8 cellular contexts compared by ENCODE assay signal in the genomic region with DNA sequence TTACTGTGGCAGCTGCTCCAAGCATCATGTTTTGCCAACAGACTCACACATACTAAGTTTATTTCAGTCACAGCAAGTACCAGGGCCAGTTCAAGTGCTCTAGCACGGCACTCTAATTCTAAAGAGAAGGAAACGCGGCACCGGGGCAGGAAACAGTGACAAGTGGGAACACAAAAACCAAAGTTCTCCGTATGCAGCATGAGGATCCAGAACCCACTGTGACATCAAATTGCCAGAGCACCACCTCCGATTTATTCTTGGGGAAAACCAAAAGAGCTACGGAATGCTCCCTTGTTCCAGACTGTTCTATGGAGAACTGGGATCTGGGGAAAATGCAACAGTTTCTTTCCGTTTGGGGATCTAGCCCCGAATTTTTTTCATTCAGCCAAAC. TPM values are rescaled to one million over a fixed set of nuclear protein-coding genes. Genes with fewer than 3 reads are reported as not detected.
A peak's percentile ranks its signal among the peaks of the same experiment; 100 is the strongest.
DNase-seq lines count a peak whose midpoint lies in the region; ATAC-seq, FAIRE-seq and TF ChIP-seq lines count a peak whose summit lies in the region.

No MANE protein-coding gene starts in this region.

- H3K79me2 ChIP-seq in trophoblast cell (ENCODE audit: control insufficient read depth, insufficient read depth, low read length, poor library complexity): peaks cover 2% of the 10 kb centered on the region

- peak; percentile 35 to 54 for ATAC-seq in A549
- ATAC-seq in GM18907 (IDR thresholded peaks at IDR 0.05; ENCODE audit: unreplicated experiment): peak; percentile 23
- ATAC-seq in HG03103 (IDR thresholded peaks at IDR 0.05; ENCODE audit: low read depth, unreplicated experiment): peak; percentile 1

- DNase-seq in A549 (ENCODE audit: low read depth in 1 of 2, low spot score in 1 of 2) (no peak), fibroblast of the aortic adventitia (ENCODE audit: low read depth) (no peak), trophoblast cell (peak in 1 of 2 donors; percentile 26), posterior vena cava (ENCODE audit: low spot score) (no peak), small intestine (no peak)

- H3K14ac ChIP-seq in trophoblast cell (ENCODE audit: low read length): no peak overlapping the region

- no peak overlapping the region for H2BK5ac ChIP-seq in trophoblast cell (ENCODE audit: low read depth, low read length, poor library complexity)

- H3K4me2 ChIP-seq in A549 (peak overlapping the region; percentile 92), trophoblast cell (ENCODE audit: low read length) (peak overlapping the region; percentile 57)

- H3K27me3 ChIP-seq in trophoblast cell (ENCODE audit: insufficient read depth, low read length) (no peaks in the 10 kb centered on the region), small intestine (ENCODE audit: control insufficient read depth in 2 of 2, insufficient read depth in 2 of 2, low read length in 2 of 2) (no peaks in the 10 kb centered on the region)

- peak overlapping the region; percentile 6 for H4K8ac ChIP-seq in trophoblast cell (ENCODE audit: low read depth, low read length)

- TF ChIP-seq POLR2A in A549 (IDR thresholded peaks at IDR 0.05; ENCODE audit: low read length): no peak

- 6% methylated on average over 9 of the region's 9 CpGs for WGBS in A549 (ENCODE audit: missing lambda C conversion rate)
- WGBS in trophoblast cell (ENCODE audit: extremely low coverage, insufficient coverage, insufficient read length): no CpG with 5 or more reads among the region's 9 CpGs
- WGBS in small intestine, 3 donors: 1 to 3% (median 1%) methylated on average over 9 of the region's 9 CpGs

- no peak overlapping the region for H2BK120ac ChIP-seq in trophoblast cell (ENCODE audit: insufficient read depth, low read length, poor library complexity)

- H3K9me3 ChIP-seq in A549 (no peaks in the 10 kb centered on the region), trophoblast cell (ENCODE audit: insufficient read depth, low read depth, low read length) (no peaks in the 10 kb centered on the region), small intestine (ENCODE audit: control insufficient read depth, low read depth) (no peaks in the 10 kb centered on the region)

- no peak overlapping the region for H3K4ac ChIP-seq in trophoblast cell (ENCODE audit: low read depth, low read length)

- H3K18ac ChIP-seq in trophoblast cell (ENCODE audit: low read length): no peak overlapping the region

- H3K9ac ChIP-seq in trophoblast cell (ENCODE audit: low read length): no peak overlapping the region

- H3K4me3 ChIP-seq in A549 (peak overlapping the region; percentile 63), fibroblast of the aortic adventitia (ENCODE audit: low read depth, low read length) (peak overlapping the region; percentile 72), trophoblast cell (ENCODE audit: low read depth, low read length) (no peak overlapping the region), small intestine (ENCODE audit: low read depth in 1 of 2, low read length in 2 of 2) (no peak overlapping the region)

- no peak for TF ChIP-seq EP300 in A549 (IDR thresholded peaks at IDR 0.05)

- TF ChIP-seq RAD21 in A549 (conservative IDR thresholded peaks at IDR 0.05 in 1 of 2, IDR thresholded peaks at IDR 0.05 in 1 of 2): no peak

- H3K27ac ChIP-seq in A549: peak overlapping the region; percentile 62 to 89; a peak in 5 of 6 replicates
- peak overlapping the region; percentile 59; the same call in 1 of the 2 replicates for H3K27ac ChIP-seq in VCaP
- H3K27ac ChIP-seq in trophoblast cell (ENCODE audit: low read depth, low read length): no peak overlapping the region
- peak overlapping the region in 1 of 2 donors; percentile 95 for H3K27ac ChIP-seq in small intestine (ENCODE audit: low read depth in 1 of 2, low read length in 1 of 2)

- H2AK5ac ChIP-seq in trophoblast cell (ENCODE audit: low read length): no peak overlapping the region

- H2AFZ ChIP-seq in trophoblast cell (ENCODE audit: insufficient read depth, low read length, poor library complexity): peak overlapping the region; percentile 50

- no peak overlapping the region for H2BK12ac ChIP-seq in trophoblast cell (ENCODE audit: low read length)

- POLR2A ChIA-PET in A549 (lab: Yijun Ruan, JAX): no interaction called here

- no peak overlapping the region for H4K91ac ChIP-seq in trophoblast cell (ENCODE audit: low read depth, low read length)

- CTCF ChIA-PET in A549 (lab: Yijun Ruan, JAX): no interaction called here

- TF ChIP-seq CTCF in A549 (IDR thresholded peaks at IDR 0.05): no peak
- no peak for TF ChIP-seq CTCF in VCaP (conservative IDR thresholded peaks at IDR 0.05)
- no peak for TF ChIP-seq CTCF in fibroblast of the aortic adventitia (IDR thresholded peaks at IDR 0.05; ENCODE audit: insufficient read depth, low read length)

- no peak overlapping the region for H4K12ac ChIP-seq in trophoblast cell (ENCODE audit: low read depth, low read length)

- H3K4me1 ChIP-seq in A549: peaks cover 39% of the 10 kb centered on the region
- H3K4me1 ChIP-seq in trophoblast cell (ENCODE audit: control insufficient read depth in 1 of 2, insufficient read depth in 2 of 2, low read length in 2 of 2): peaks cover 10 to 13% of the 10 kb centered on the region in 2 experiments
- peaks cover 3 to 8% of the 10 kb centered on the region in 2 donors for H3K4me1 ChIP-seq in small intestine (ENCODE audit: control insufficient read depth in 2 of 2, insufficient read depth in 1 of 2, low read depth in 1 of 2, low read length in 1 of 2)

- H3K79me1 ChIP-seq in trophoblast cell (ENCODE audit: low read length): peaks cover 3% of the 10 kb centered on the region

- H3K23ac ChIP-seq in trophoblast cell (ENCODE audit: low read length): no peak overlapping the region

- no peak for FAIRE-seq in A549 (lab: Jason Lieb, UNC)
- no peak for FAIRE-seq in small intestine (lab: Jason Lieb, UNC)

- H3K36me3 ChIP-seq in trophoblast cell (ENCODE audit: control insufficient read depth in 1 of 2, insufficient read depth in 2 of 2, low read length in 2 of 2) (no peaks in the 10 kb centered on the region), small intestine (ENCODE audit: control insufficient read depth in 2 of 2, insufficient read depth in 2 of 2, low read length in 2 of 2) (no peaks in the 10 kb centered on the region)

- intact Hi-C loops in posterior vena cava (cut with DNase I): no loop called here

TF ChIP-seq in A549, 52 proteins besides CTCF, POLR2A, EP300 and RAD21:
- TF ChIP-seq NFE2L2 (conservative IDR thresholded peaks at IDR 0.05; ENCODE audit: low read length) (no peak), FOSL2 (IDR thresholded peaks at IDR 0.05) (no peak), FOSL2 (CRISPR knock-in tag; IDR thresholded peaks at IDR 0.05) (no peak), ZFP36 (IDR thresholded peaks at IDR 0.05; ENCODE audit: borderline replicate concordance, partially characterized antibody) (no peak), ZSCAN20 (CRISPR knock-in tag; IDR thresholded peaks at IDR 0.05) (no peak), NPAS2 (CRISPR knock-in tag; IDR thresholded peaks at IDR 0.05; ENCODE audit: borderline replicate concordance) (no peak), CBX8 (IDR thresholded peaks at IDR 0.05) (no peak), TFCP2L1 (CRISPR knock-in tag; IDR thresholded peaks at IDR 0.05) (no peak), RFX5 (IDR thresholded peaks at IDR 0.05) (no peak), FOXS1 (CRISPR knock-in tag; IDR thresholded peaks at IDR 0.05) (no peak), GATA3 (IDR thresholded peaks at IDR 0.05; ENCODE audit: borderline replicate concordance) (no peak), PHF8 (IDR thresholded peaks at IDR 0.05; ENCODE audit: borderline replicate concordance, low read depth) (no peak), SREBF2 (IDR thresholded peaks at IDR 0.05) (no peak), EHMT2 (IDR thresholded peaks at IDR 0.05; ENCODE audit: low read depth) (no peak)
- TF ChIP-seq, protein P1, sequence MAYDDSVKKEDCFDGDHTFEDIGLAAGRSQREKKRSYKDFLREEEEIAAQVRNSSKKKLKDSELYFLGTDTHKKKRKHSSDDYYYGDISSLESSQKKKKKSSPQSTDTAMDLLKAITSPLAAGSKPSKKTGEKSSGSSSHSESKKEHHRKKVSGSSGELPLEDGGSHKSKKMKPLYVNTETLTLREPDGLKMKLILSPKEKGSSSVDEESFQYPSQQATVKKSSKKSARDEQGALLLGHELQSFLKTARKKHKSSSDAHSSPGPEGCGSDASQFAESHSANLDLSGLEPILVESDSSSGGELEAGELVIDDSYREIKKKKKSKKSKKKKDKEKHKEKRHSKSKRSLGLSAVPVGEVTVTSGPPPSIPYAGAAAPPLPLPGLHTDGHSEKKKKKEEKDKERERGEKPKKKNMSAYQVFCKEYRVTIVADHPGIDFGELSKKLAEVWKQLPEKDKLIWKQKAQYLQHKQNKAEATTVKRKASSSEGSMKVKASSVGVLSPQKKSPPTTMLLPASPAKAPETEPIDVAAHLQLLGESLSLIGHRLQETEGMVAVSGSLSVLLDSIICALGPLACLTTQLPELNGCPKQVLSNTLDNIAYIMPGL (CRISPR knock-in tag; IDR thresholded peaks at IDR 0.05; ENCODE audit: borderline replicate concordance): no peak
- TF ChIP-seq, protein P2, sequence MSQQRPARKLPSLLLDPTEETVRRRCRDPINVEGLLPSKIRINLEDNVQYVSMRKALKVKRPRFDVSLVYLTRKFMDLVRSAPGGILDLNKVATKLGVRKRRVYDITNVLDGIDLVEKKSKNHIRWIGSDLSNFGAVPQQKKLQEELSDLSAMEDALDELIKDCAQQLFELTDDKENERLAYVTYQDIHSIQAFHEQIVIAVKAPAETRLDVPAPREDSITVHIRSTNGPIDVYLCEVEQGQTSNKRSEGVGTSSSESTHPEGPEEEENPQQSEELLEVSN (IDR thresholded peaks at IDR 0.05; ENCODE audit: borderline replicate concordance, low read depth): no peak

RNA-seq across cellular contexts. Expression of a gene that starts 0.4 kb away (rescaled TPM):
- polyA plus RNA-seq in A549 (2011; rRNA removed): 32.9 and 34.5 TPM in 2 replicates
- 5.1 and 6.0 TPM in 2 replicates for polyA plus RNA-seq in A549 (2012; cell fraction: cytosol; rRNA removed)
- polyA plus RNA-seq in A549 (2012; cell fraction: nucleus; rRNA removed): 2.8 and 5.4 TPM in 2 replicates
- polyA plus RNA-seq in A549 (2017; fragmentation: RNase III; extraction: RNeasy Plus Mini Kit Qiagen cat#74134 plus additional on column Dnase treatment): 11.4 to 13.4 TPM (median 13.2 TPM) in 3 replicates
- polyA minus RNA-seq in A549 (2011; rRNA and poly(A)+ RNA removed): 28.6 and 31.1 TPM in 2 replicates
- 20.5 and 20.9 TPM in 2 replicates for total RNA-seq in fibroblast of the aortic adventitia (ENCODE audit: low replicate concordance)
- polyA plus RNA-seq in trophoblast cell (2013): 9.6 and 10.1 TPM in 2 replicates
- total RNA-seq in posterior vena cava: 1 to 10 TPM; 5.4 to 6.0 TPM
- 10 to 100 TPM in 2 of 3 donors, 1 to 10 TPM in 1; 7.8 to 12.4 (median 10.5) TPM for polyA plus RNA-seq in small intestine

Comparison
In these comparisons a context has a peak if more than half of its experiments do, and no peak if none do; other contexts are left out.
1. H3K4me3 ChIP-seq: peak in A549 (single experiment) and fibroblast of the aortic adventitia (single experiment); none in trophoblast cell (single experiment) and small intestine (0 of 2).
2. Peak in every context shown above with its lines, with median percentiles within 50 percentile points of each other: ATAC-seq.